Comparison of ENCODE assay signal across 12 cellular contexts in genomic region chr4:168636506-168637176, GRCh38.
DNase-seq lines count a peak whose midpoint lies in the region; FAIRE-seq and TF ChIP-seq lines count a peak whose summit lies in the region.
"Had no signal": no experiment of that assay in that cellular context is flagged by ENCODE, and none has a peak within 500 bp of the region (broad histone marks: within the 10 kb centered on the region; RNA-seq: fewer than 3 reads in every experiment).

No MANE protein-coding gene starts in this region.

- peaks cover 16% of the 10 kb centered on the region for H3K36me3 Mint-ChIP-seq in nephron progenitor cell (ENCODE audit: low read depth)

- H3K9me3 ChIP-seq in fibroblast of lung (ENCODE audit: control insufficient read depth, insufficient read depth, low read depth, low read length) (no peaks in the 10 kb centered on the region), vagina (no peaks in the 10 kb centered on the region)

- intact Hi-C loops in vagina (cut with DNase I) = loop anchor here (10.0 kb wide), 1 partner anchor 198 kb away; no protein-coding TSS in a partner anchor

- H3K4me3 ChIP-seq in fibroblast of lung (replicated peaks in 1 of 4; ENCODE audit: control extremely low read depth in 1 of 4, insufficient read depth in 1 of 4, low read depth in 3 of 4, low read length in 4 of 4) (no peak overlapping the region), vagina (peak overlapping the region in 1 of 2 donors; percentile 7)

- TF ChIP-seq CTCF in fibroblast of lung (conservative IDR thresholded peaks at IDR 0.05 in 1 of 2, IDR thresholded peaks at IDR 0.05 in 1 of 2; ENCODE audit: low read depth in 1 of 2, low read length in 2 of 2) = no peak
- TF ChIP-seq CTCF in nephron progenitor cell (IDR thresholded peaks at IDR 0.05) = no peak
- TF ChIP-seq CTCF in vagina (IDR thresholded peaks at IDR 0.05) = no peak
- TF ChIP-seq CTCF in D721Med (IDR thresholded peaks at IDR 0.05; ENCODE audit: insufficient read depth, missing control alignments) = no peak

- no peak overlapping the region for H3K4me3 Mint-ChIP-seq in nephron progenitor cell
- H3K4me3 Mint-ChIP-seq: activated CD4-positive, alpha-beta memory T cell treated with anti-CD3 and anti-CD28 coated beads, Interleukin-2, amount 10 ng/mL, durations not matched to agents 7 days and 5 days had no signal

- H2AFZ ChIP-seq in fibroblast of lung (ENCODE audit: low read length) = no peak overlapping the region

- peak; percentile 75 for DNase-seq in RCC 7860 (ENCODE audit: low spot score)
- DNase-seq in fibroblast of lung (ENCODE audit: low read depth in 2 of 2) = peak; percentile 89 to 91
- no peak for DNase-seq in nephron progenitor cell
- DNase-seq in vagina (ENCODE audit: extremely low spot score in 2 of 2) = no peak
- DNase-seq in D721Med (ENCODE audit: insufficient read length, low spot score) = no peak
- DNase-seq in SIG-M5 treated with dmso at 0.1 percent for 504 hours (lab: John Stamatoyannopoulos, UW; ENCODE audit: unreplicated experiment) = no peak
- no peak for DNase-seq in HUDEP-2 (lab: John Stamatoyannopoulos, UW; ENCODE audit: unreplicated experiment in 76 of 76)
- DNase-seq: activated CD4-positive, alpha-beta memory T cell treated with anti-CD3 and anti-CD28 coated beads, Interleukin-2, amount 10 ng/mL, durations not matched to agents 7 days and 5 days; amygdala; NCI-H1105; retina; SHP77 had no signal

- H3K27me3 Mint-ChIP-seq in nephron progenitor cell (ENCODE audit: low read depth, poor library complexity) = no peaks in the 10 kb centered on the region

- H3K27ac ChIP-seq in fibroblast of lung (ENCODE audit: insufficient read depth, low read length) (peak overlapping the region; percentile 62), vagina (peak overlapping the region; percentile 80)

- H3K4me2 ChIP-seq in fibroblast of lung (ENCODE audit: extremely low read depth, insufficient read depth, low read length) = peak overlapping the region; percentile 55

- no peaks in the 10 kb centered on the region for H3K79me2 ChIP-seq in fibroblast of lung (ENCODE audit: control insufficient read depth, insufficient read depth, low read length)

- H3K27me3 ChIP-seq in fibroblast of lung (ENCODE audit: control insufficient read depth, insufficient read depth, low read length) (no peaks in the 10 kb centered on the region), vagina (no peaks in the 10 kb centered on the region)

- H3K9me3 Mint-ChIP-seq in nephron progenitor cell = peaks cover 10% of the 10 kb centered on the region
- H3K9me3 Mint-ChIP-seq: activated CD4-positive, alpha-beta memory T cell treated with anti-CD3 and anti-CD28 coated beads, Interleukin-2, amount 10 ng/mL, durations not matched to agents 7 days and 5 days had no signal

- no peaks in the 10 kb centered on the region for H4K20me1 ChIP-seq in fibroblast of lung (ENCODE audit: control insufficient read depth, extremely low read depth, insufficient read depth, low read length)

- H3K36me3 ChIP-seq in fibroblast of lung (ENCODE audit: control insufficient read depth, insufficient read depth, low read length) = no peaks in the 10 kb centered on the region
- H3K36me3 ChIP-seq in vagina = no peaks in the 10 kb centered on the region

- H3K4me1 ChIP-seq in fibroblast of lung (ENCODE audit: control insufficient read depth, extremely low read depth, insufficient read depth, low read length) (peaks cover 26% of the 10 kb centered on the region), vagina (peaks cover 52% of the 10 kb centered on the region)

- H3K9ac ChIP-seq in fibroblast of lung (ENCODE audit: insufficient read depth, low read length) = no peak overlapping the region

- peak overlapping the region; percentile 89 for H3K27ac Mint-ChIP-seq in nephron progenitor cell
- H3K27ac Mint-ChIP-seq: activated CD4-positive, alpha-beta memory T cell treated with anti-CD3 and anti-CD28 coated beads, Interleukin-2, amount 10 ng/mL, durations not matched to agents 7 days and 5 days had no signal

- H3K4me1 Mint-ChIP-seq in nephron progenitor cell = peaks cover 82% of the 10 kb centered on the region

- FAIRE-seq in RCC 7860 (lab: Jason Lieb, UNC) (peak; percentile 86), D721Med (lab: Jason Lieb, UNC) (no peak)

- no peak for TF ChIP-seq POLR2A in vagina (IDR thresholded peaks at IDR 0.05)

Comparison
In these comparisons a context has a peak if more than half of its experiments do, and no peak if none do; other contexts are left out.
1. DNase-seq: peak in RCC 7860 (single experiment) and fibroblast of lung (2 of 2); none in nephron progenitor cell (single experiment), vagina (0 of 2), D721Med (single experiment), SIG-M5 treated with dmso at 0.1 percent for 504 hours (single experiment) and HUDEP-2 (0 of 76).